Comparison of ENCODE assay signal across 1 cellular context in genomic region chr4:98958065-98958464, GRCh38.
TF ChIP-seq lines count a peak whose summit lies in the region.

No MANE protein-coding gene starts in this region.

TF ChIP-seq in HepG2, 621 proteins besides CTCF, POLR2A, EP300 and RAD21:
- TF ChIP-seq, protein P1, sequence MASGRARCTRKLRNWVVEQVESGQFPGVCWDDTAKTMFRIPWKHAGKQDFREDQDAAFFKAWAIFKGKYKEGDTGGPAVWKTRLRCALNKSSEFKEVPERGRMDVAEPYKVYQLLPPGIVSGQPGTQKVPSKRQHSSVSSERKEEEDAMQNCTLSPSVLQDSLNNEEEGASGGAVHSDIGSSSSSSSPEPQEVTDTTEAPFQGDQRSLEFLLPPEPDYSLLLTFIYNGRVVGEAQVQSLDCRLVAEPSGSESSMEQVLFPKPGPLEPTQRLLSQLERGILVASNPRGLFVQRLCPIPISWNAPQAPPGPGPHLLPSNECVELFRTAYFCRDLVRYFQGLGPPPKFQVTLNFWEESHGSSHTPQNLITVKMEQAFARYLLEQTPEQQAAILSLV (CRISPR knock-in tag; IDR thresholded peaks at IDR 0.05; ENCODE audit: borderline replicate concordance), result no peak
- TF ChIP-seq REPIN1 (CRISPR knock-in tag; IDR thresholded peaks at IDR 0.05; ENCODE audit: borderline replicate concordance, low read depth) (no peak), MYPOP (CRISPR knock-in tag; IDR thresholded peaks at IDR 0.05) (no peak), AHR (CRISPR knock-in tag; IDR thresholded peaks at IDR 0.05) (no peak), CREM (IDR thresholded peaks at IDR 0.05) (no peak), CREM (CRISPR knock-in tag; IDR thresholded peaks at IDR 0.05) (no peak)
